Comparison of ENCODE assay signal across 2 cellular contexts in genomic region chr11:122183933-122184332, GRCh38.
TF ChIP-seq lines count a peak whose summit lies in the region.

No MANE protein-coding gene starts in this region.

TF ChIP-seq in HCT116, 20 proteins besides CTCF, POLR2A, EP300 and RAD21:
- TF ChIP-seq, protein P1, sequence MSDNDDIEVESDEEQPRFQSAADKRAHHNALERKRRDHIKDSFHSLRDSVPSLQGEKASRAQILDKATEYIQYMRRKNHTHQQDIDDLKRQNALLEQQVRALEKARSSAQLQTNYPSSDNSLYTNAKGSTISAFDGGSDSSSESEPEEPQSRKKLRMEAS (IDR thresholded peaks at IDR 0.05) = no peak
- no peak for TF ChIP-seq ZFX (IDR thresholded peaks at IDR 0.05)
- TF ChIP-seq EZH2phosphoT487 (IDR thresholded peaks at IDR 0.05; ENCODE audit: borderline replicate concordance) = no peak
- no peak for TF ChIP-seq CBX3 (IDR thresholded peaks at IDR 0.05; ENCODE audit: low read depth)
- TF ChIP-seq, protein P2, sequence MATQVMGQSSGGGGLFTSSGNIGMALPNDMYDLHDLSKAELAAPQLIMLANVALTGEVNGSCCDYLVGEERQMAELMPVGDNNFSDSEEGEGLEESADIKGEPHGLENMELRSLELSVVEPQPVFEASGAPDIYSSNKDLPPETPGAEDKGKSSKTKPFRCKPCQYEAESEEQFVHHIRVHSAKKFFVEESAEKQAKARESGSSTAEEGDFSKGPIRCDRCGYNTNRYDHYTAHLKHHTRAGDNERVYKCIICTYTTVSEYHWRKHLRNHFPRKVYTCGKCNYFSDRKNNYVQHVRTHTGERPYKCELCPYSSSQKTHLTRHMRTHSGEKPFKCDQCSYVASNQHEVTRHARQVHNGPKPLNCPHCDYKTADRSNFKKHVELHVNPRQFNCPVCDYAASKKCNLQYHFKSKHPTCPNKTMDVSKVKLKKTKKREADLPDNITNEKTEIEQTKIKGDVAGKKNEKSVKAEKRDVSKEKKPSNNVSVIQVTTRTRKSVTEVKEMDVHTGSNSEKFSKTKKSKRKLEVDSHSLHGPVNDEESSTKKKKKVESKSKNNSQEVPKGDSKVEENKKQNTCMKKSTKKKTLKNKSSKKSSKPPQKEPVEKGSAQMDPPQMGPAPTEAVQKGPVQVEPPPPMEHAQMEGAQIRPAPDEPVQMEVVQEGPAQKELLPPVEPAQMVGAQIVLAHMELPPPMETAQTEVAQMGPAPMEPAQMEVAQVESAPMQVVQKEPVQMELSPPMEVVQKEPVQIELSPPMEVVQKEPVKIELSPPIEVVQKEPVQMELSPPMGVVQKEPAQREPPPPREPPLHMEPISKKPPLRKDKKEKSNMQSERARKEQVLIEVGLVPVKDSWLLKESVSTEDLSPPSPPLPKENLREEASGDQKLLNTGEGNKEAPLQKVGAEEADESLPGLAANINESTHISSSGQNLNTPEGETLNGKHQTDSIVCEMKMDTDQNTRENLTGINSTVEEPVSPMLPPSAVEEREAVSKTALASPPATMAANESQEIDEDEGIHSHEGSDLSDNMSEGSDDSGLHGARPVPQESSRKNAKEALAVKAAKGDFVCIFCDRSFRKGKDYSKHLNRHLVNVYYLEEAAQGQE (IDR thresholded peaks at IDR 0.05; ENCODE audit: low read depth) = no peak
- TF ChIP-seq EZH2 (IDR thresholded peaks at IDR 0.05) = no peak
- TF ChIP-seq ELF1 (IDR thresholded peaks at IDR 0.05; ENCODE audit: borderline replicate concordance, low read depth) = no peak
- no peak for TF ChIP-seq ZNF274 (IDR thresholded peaks at IDR 0.05; ENCODE audit: low read depth, low read length)
- TF ChIP-seq, protein P3, sequence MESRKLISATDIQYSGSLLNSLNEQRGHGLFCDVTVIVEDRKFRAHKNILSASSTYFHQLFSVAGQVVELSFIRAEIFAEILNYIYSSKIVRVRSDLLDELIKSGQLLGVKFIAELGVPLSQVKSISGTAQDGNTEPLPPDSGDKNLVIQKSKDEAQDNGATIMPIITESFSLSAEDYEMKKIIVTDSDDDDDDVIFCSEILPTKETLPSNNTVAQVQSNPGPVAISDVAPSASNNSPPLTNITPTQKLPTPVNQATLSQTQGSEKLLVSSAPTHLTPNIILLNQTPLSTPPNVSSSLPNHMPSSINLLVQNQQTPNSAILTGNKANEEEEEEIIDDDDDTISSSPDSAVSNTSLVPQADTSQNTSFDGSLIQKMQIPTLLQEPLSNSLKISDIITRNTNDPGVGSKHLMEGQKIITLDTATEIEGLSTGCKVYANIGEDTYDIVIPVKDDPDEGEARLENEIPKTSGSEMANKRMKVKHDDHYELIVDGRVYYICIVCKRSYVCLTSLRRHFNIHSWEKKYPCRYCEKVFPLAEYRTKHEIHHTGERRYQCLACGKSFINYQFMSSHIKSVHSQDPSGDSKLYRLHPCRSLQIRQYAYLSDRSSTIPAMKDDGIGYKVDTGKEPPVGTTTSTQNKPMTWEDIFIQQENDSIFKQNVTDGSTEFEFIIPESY (IDR thresholded peaks at IDR 0.05; ENCODE audit: extremely low read depth, insufficient replicate concordance, low read length) = no peak
- no peak; the same call in 1 of the 2 replicates for TF ChIP-seq POLR2AphosphoS5 (IDR thresholded peaks at IDR 0.05; ENCODE audit: low read depth, low read length)
- no peak for TF ChIP-seq SP1 (IDR thresholded peaks at IDR 0.05; ENCODE audit: low read depth)
- TF ChIP-seq JUND (IDR thresholded peaks at IDR 0.05) = no peak
- TF ChIP-seq SIN3A (IDR thresholded peaks at IDR 0.05; ENCODE audit: low read depth) = no peak
- TF ChIP-seq TCF7L2 (IDR thresholded peaks at IDR 0.05; ENCODE audit: borderline replicate concordance, extremely low read depth, insufficient read depth, insufficient read length) = no peak
- TF ChIP-seq FOSL1 (IDR thresholded peaks at IDR 0.05; ENCODE audit: low read depth) = no peak
- no peak for TF ChIP-seq CEBPB (IDR thresholded peaks at IDR 0.05; ENCODE audit: low read depth)
- TF ChIP-seq, protein P4, sequence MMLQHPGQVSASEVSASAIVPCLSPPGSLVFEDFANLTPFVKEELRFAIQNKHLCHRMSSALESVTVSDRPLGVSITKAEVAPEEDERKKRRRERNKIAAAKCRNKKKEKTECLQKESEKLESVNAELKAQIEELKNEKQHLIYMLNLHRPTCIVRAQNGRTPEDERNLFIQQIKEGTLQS (IDR thresholded peaks at IDR 0.05) = no peak
- no peak for TF ChIP-seq SRF (IDR thresholded peaks at IDR 0.05; ENCODE audit: low read depth)
- TF ChIP-seq YY1 (IDR thresholded peaks at IDR 0.05; ENCODE audit: extremely low read depth, insufficient replicate concordance, low read depth, low read length) = no peak

TF ChIP-seq in HepG2, 621 proteins besides CTCF, POLR2A, EP300 and RAD21 (continued from another document):
- TF ChIP-seq, protein P5, sequence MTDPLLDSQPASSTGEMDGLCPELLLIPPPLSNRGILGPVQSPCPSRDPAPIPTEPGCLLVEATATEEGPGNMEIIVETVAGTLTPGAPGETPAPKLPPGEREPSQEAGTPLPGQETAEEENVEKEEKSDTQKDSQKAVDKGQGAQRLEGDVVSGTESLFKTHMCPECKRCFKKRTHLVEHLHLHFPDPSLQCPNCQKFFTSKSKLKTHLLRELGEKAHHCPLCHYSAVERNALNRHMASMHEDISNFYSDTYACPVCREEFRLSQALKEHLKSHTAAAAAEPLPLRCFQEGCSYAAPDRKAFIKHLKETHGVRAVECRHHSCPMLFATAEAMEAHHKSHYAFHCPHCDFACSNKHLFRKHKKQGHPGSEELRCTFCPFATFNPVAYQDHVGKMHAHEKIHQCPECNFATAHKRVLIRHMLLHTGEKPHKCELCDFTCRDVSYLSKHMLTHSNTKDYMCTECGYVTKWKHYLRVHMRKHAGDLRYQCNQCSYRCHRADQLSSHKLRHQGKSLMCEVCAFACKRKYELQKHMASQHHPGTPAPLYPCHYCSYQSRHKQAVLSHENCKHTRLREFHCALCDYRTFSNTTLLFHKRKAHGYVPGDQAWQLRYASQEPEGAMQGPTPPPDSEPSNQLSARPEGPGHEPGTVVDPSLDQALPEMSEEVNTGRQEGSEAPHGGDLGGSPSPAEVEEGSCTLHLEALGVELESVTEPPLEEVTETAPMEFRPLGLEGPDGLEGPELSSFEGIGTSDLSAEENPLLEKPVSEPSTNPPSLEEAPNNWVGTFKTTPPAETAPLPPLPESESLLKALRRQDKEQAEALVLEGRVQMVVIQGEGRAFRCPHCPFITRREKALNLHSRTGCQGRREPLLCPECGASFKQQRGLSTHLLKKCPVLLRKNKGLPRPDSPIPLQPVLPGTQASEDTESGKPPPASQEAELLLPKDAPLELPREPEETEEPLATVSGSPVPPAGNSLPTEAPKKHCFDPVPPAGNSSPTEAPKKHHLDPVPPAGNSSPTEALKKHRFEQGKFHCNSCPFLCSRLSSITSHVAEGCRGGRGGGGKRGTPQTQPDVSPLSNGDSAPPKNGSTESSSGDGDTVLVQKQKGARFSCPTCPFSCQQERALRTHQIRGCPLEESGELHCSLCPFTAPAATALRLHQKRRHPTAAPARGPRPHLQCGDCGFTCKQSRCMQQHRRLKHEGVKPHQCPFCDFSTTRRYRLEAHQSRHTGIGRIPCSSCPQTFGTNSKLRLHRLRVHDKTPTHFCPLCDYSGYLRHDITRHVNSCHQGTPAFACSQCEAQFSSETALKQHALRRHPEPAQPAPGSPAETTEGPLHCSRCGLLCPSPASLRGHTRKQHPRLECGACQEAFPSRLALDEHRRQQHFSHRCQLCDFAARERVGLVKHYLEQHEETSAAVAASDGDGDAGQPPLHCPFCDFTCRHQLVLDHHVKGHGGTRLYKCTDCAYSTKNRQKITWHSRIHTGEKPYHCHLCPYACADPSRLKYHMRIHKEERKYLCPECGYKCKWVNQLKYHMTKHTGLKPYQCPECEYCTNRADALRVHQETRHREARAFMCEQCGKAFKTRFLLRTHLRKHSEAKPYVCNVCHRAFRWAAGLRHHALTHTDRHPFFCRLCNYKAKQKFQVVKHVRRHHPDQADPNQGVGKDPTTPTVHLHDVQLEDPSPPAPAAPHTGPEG (CRISPR knock-in tag; IDR thresholded peaks at IDR 0.05) = no peak
- TF ChIP-seq SIX4 (CRISPR knock-in tag; IDR thresholded peaks at IDR 0.05) (no peak), RFXANK (CRISPR knock-in tag; IDR thresholded peaks at IDR 0.05) (no peak), ELF4 (CRISPR knock-in tag; IDR thresholded peaks at IDR 0.05; ENCODE audit: borderline replicate concordance) (no peak), ZNF225 (CRISPR knock-in tag; IDR thresholded peaks at IDR 0.05) (no peak)
